Comparison of ENCODE assay signal across 14 cellular contexts in genomic region chr4:57071340-57071739, GRCh38. TPM values are rescaled to one million over a fixed set of nuclear protein-coding genes. Genes with fewer than 3 reads are reported as not detected.
DNase-seq lines count a peak whose midpoint lies in the region; TF ChIP-seq lines count a peak whose summit lies in the region.
"Had no signal": no experiment of that assay in that cellular context is flagged by ENCODE, and none has a peak within 500 bp of the region (broad histone marks: within the 10 kb centered on the region; RNA-seq: fewer than 3 reads in every experiment).

No MANE protein-coding gene starts in this region.

- peaks cover under 1 to 12% of the 10 kb centered on the region in 2 donors for H3K36me3 ChIP-seq in ascending aorta
- H3K36me3 ChIP-seq in subcutaneous abdominal adipose tissue (ENCODE audit: control insufficient read depth in 5 of 5, insufficient read depth in 5 of 5, low read length in 5 of 5) = peaks cover 0 to 2% (median 0%) of the 10 kb centered on the region in 5 donors

- peak overlapping the region; percentile 59 to 80 for H3K27ac ChIP-seq in ascending aorta
- peak overlapping the region; percentile 27 for H3K27ac ChIP-seq in subcutaneous abdominal adipose tissue (ENCODE audit: low read depth, low read length)

- no peak overlapping the region for H3K9ac ChIP-seq in subcutaneous abdominal adipose tissue (ENCODE audit: low read length in 5 of 5)

- DNase-seq in LHCN-M2 (ENCODE audit: low read depth) = peak; percentile 50
- peak in 1 of 2 donors; percentile 75 for DNase-seq in ascending aorta (ENCODE audit: low spot score in 2 of 2)
- peak; percentile 88 for DNase-seq in iris pigment epithelial cell (ENCODE audit: low read depth)
- DNase-seq in activated CD4-positive, CD25-positive, alpha-beta regulatory T cell treated with anti-CD3 and anti-CD28 coated beads, Interleukin-2, amount 50 U/mL, for 72 hours = no peak
- no peak for DNase-seq in Calu3
- no peak for DNase-seq in SHP77 (lab: John Stamatoyannopoulos, UW)
- DNase-seq in glutamatergic neuron = no peak
- DNase-seq: CD8-positive, alpha-beta memory T cell; immature natural killer cell; naive B cell; NCI-H146; stimulated activated CD4-positive, alpha-beta T cell treated with anti-CD3 and anti-CD28 coated beads, Interleukin-15, amount 100 ng/mL, for 24 hours; T1000 had no signal

- no peak overlapping the region for H3K4me3 ChIP-seq in ascending aorta
- H3K4me3 ChIP-seq in subcutaneous abdominal adipose tissue (ENCODE audit: low read depth in 1 of 5, low read length in 5 of 5) = no peak overlapping the region

- H3K9me3 ChIP-seq in ascending aorta = no peaks in the 10 kb centered on the region
- H3K9me3 ChIP-seq in subcutaneous abdominal adipose tissue (ENCODE audit: control insufficient read depth in 5 of 5, low read length in 5 of 5) = no peaks in the 10 kb centered on the region

- H3K36me3 Mint-ChIP-seq in Calu3 (ENCODE audit: insufficient read depth, unreplicated experiment) (no peaks in the 10 kb centered on the region), glutamatergic neuron (ENCODE audit: unreplicated experiment) (no peaks in the 10 kb centered on the region)
- H3K36me3 Mint-ChIP-seq: CD8-positive, alpha-beta memory T cell; naive B cell had no signal

- H3K4me3 Mint-ChIP-seq in Calu3 (ENCODE audit: low read depth, unreplicated experiment) (no peak overlapping the region), glutamatergic neuron (ENCODE audit: unreplicated experiment) (no peak overlapping the region)
- H3K4me3 Mint-ChIP-seq: CD8-positive, alpha-beta memory T cell; immature natural killer cell; naive B cell had no signal

- H3K4me1 Mint-ChIP-seq in Calu3 (ENCODE audit: low read depth, unreplicated experiment) (peaks cover 17% of the 10 kb centered on the region), glutamatergic neuron (ENCODE audit: low read depth, unreplicated experiment) (peaks cover 3% of the 10 kb centered on the region)
- H3K4me1 Mint-ChIP-seq: CD8-positive, alpha-beta memory T cell; naive B cell had no signal

- CTCF ChIA-PET in Calu3 (lab: Charles Lee) = no interaction called here

- H3K4me1 ChIP-seq in ascending aorta (peaks cover 18 to 63% of the 10 kb centered on the region in 2 donors), subcutaneous abdominal adipose tissue (ENCODE audit: control insufficient read depth in 5 of 5, insufficient read depth in 5 of 5, low read length in 5 of 5) (peaks cover 0 to 18% (median 7%) of the 10 kb centered on the region in 5 donors)

- no peak overlapping the region for H3K27ac Mint-ChIP-seq in Calu3 (ENCODE audit: unreplicated experiment)
- no peak overlapping the region for H3K27ac Mint-ChIP-seq in glutamatergic neuron (ENCODE audit: unreplicated experiment)
- H3K27ac Mint-ChIP-seq: CD8-positive, alpha-beta memory T cell; naive B cell had no signal

- H3K27me3 ChIP-seq in ascending aorta (no peaks in the 10 kb centered on the region), subcutaneous abdominal adipose tissue (ENCODE audit: control insufficient read depth in 5 of 5, insufficient read depth in 4 of 5, low read length in 5 of 5) (no peaks in the 10 kb centered on the region)

- H3K27me3 Mint-ChIP-seq in Calu3 (ENCODE audit: unreplicated experiment) = no peaks in the 10 kb centered on the region
- H3K27me3 Mint-ChIP-seq in glutamatergic neuron (ENCODE audit: unreplicated experiment) = peaks cover 5% of the 10 kb centered on the region
- H3K27me3 Mint-ChIP-seq: naive B cell had no signal

- BruUV-seq in Calu3 (replicated peaks; lab: Mats Ljungman, UMichigan) = no TSS peak

- intact Hi-C loops in ascending aorta (cut with DNase I) (no loop called here), Calu3 (cut with micrococcal nuclease; ENCODE audit: unreplicated experiment) (no loop called here)

- no peaks in the 10 kb centered on the region for H3K9me3 Mint-ChIP-seq in Calu3 (ENCODE audit: low read depth, unreplicated experiment)
- peaks cover 2% of the 10 kb centered on the region for H3K9me3 Mint-ChIP-seq in glutamatergic neuron (ENCODE audit: unreplicated experiment)
- H3K9me3 Mint-ChIP-seq: CD8-positive, alpha-beta memory T cell; immature natural killer cell; naive B cell had no signal

- no peak for TF ChIP-seq CTCF in ascending aorta (IDR thresholded peaks at IDR 0.05)
- no peak for TF ChIP-seq CTCF in Calu3 (IDR thresholded peaks at IDR 0.05; ENCODE audit: unreplicated experiment)
- TF ChIP-seq CTCF in glutamatergic neuron (IDR thresholded peaks at IDR 0.05; ENCODE audit: partially characterized antibody, unreplicated experiment) = no peak

RNA-seq across cellular contexts. Expression of gene IGFBP7, which starts 38.8 kb away (rescaled TPM):
- total RNA-seq in LHCN-M2 (2014; rRNA removed) (221 and 314 TPM in 2 replicates), ascending aorta (6,655 TPM), Calu3 (2022) (12.0 and 20.6 TPM in 2 replicates), glutamatergic neuron (ENCODE audit: unreplicated experiment) (not detected)
- polyA plus RNA-seq in LHCN-M2 (2012) = 564 TPM
- total RNA-seq: CD8-positive, alpha-beta memory T cell had no signal
- polyA plus RNA-seq: CD8-positive, alpha-beta memory T cell had no signal

Comparison
In these comparisons a context has a peak if more than half of its experiments do, and no peak if none do; other contexts are left out.
1. DNase-seq: peak in LHCN-M2 (single experiment) and iris pigment epithelial cell (single experiment); none in activated CD4-positive, CD25-positive, alpha-beta regulatory T cell treated with anti-CD3 and anti-CD28 coated beads, Interleukin-2, amount 50 U/mL, for 72 hours (single experiment), Calu3 (single experiment), SHP77 (0 of 2) and glutamatergic neuron (single experiment).
2. RNA of gene IGFBP7, which starts 38.8 kb away (total RNA-seq): 6,655 TPM in ascending aorta (single experiment); 221 to 314 TPM in LHCN-M2, 12.0 to 20.6 TPM in Calu3 and not detected in glutamatergic neuron (single experiment); every median in the first group is over 10 times any median in the second.